In the genomic region with DNA sequence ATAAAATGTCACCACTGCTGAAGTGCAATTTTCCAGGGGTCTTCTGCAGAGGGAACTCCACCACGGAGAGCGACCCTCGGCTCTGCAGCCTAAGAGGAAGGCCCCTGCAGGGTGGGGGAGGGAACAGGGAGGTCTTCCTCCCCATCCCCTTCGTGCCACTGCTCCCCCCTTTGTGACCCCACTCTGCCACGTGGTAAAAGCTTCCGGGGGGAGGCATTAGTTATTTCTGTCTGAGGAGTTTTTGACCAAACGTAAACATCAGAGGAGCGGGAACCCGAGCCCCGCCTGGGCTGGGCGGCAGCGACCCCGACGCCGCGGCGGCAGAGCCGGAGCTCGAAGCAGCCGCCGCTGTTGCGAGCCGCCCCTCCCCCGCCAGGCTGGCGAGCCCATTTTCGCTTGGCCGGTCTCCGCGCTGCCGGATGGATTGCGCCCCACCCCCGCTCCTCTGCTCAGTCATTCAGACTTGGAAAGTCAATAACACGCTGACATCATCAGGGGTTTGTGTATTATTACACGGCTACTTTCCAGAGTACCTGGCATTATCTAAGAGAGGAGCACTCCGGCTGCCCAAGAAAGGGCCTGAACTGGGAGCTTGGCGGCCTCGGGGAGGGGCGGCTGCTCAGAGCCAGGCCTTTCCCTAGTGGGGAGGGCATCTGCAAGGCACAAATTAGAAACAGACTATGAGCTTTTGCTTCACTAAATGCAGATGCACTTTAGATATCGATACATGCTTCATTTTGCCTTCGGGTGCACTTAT, we compare ENCODE assay signal across 1 cellular context.
TF ChIP-seq lines count a peak whose summit lies in the region.

No MANE protein-coding gene starts in this region.

TF ChIP-seq in WTC11, 78 proteins besides CTCF, POLR2A, EP300 and RAD21 (continued from another document):
- TF ChIP-seq, protein P1, sequence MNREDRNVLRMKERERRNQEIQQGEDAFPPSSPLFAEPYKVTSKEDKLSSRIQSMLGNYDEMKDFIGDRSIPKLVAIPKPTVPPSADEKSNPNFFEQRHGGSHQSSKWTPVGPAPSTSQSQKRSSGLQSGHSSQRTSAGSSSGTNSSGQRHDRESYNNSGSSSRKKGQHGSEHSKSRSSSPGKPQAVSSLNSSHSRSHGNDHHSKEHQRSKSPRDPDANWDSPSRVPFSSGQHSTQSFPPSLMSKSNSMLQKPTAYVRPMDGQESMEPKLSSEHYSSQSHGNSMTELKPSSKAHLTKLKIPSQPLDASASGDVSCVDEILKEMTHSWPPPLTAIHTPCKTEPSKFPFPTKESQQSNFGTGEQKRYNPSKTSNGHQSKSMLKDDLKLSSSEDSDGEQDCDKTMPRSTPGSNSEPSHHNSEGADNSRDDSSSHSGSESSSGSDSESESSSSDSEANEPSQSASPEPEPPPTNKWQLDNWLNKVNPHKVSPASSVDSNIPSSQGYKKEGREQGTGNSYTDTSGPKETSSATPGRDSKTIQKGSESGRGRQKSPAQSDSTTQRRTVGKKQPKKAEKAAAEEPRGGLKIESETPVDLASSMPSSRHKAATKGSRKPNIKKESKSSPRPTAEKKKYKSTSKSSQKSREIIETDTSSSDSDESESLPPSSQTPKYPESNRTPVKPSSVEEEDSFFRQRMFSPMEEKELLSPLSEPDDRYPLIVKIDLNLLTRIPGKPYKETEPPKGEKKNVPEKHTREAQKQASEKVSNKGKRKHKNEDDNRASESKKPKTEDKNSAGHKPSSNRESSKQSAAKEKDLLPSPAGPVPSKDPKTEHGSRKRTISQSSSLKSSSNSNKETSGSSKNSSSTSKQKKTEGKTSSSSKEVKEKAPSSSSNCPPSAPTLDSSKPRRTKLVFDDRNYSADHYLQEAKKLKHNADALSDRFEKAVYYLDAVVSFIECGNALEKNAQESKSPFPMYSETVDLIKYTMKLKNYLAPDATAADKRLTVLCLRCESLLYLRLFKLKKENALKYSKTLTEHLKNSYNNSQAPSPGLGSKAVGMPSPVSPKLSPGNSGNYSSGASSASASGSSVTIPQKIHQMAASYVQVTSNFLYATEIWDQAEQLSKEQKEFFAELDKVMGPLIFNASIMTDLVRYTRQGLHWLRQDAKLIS (CRISPR knock-in tag; IDR thresholded peaks at IDR 0.05; ENCODE audit: borderline replicate concordance), result peak; percentile 90; the same call in 1 of the 2 replicates
TF ChIP-seq in WTC11: peak in this region for 31.
